In genomic region chr22:40636380-40637180, GRCh38 we compare ENCODE assay signal across 8 cellular contexts. TPM values are rescaled to one million over a fixed set of nuclear protein-coding genes. Genes with fewer than 3 reads are reported as not detected.
DNase-seq lines count a peak whose midpoint lies in the region; FAIRE-seq and TF ChIP-seq lines count a peak whose summit lies in the region.

TSS of gene MRTFA (minus strand) at chr22:40636719.

- peak within 1 kb of the TSS; percentile 90 for H3K23ac ChIP-seq in neuronal stem cell (ENCODE audit: low read depth, low read length, poor library complexity)

- no peak within 1 kb of the TSS for H4K91ac ChIP-seq in neuronal stem cell (ENCODE audit: low read depth, low read length, poor library complexity)

- H3K4me1 ChIP-seq in neuronal stem cell (ENCODE audit: control insufficient read depth in 2 of 2, insufficient read depth in 1 of 2, low read depth in 1 of 2, low read length in 2 of 2) = peaks cover 5 to 12% of the 10 kb centered on the region in 2 donors

- H3K4me3 ChIP-seq in NB4 (ENCODE audit: low read depth, low read length) (peak within 1 kb of the TSS; percentile 77), SK-N-MC (peak within 1 kb of the TSS; percentile 80), neuronal stem cell (ENCODE audit: low read length in 2 of 2) (peak within 1 kb of the TSS; percentile 62 to 99)

- FAIRE-seq in frontal cortex (lab: Jason Lieb, UNC) = peak; percentile 97

- peak within 1 kb of the TSS; percentile 61 for H2AK5ac ChIP-seq in neuronal stem cell (ENCODE audit: low read depth, low read length)

- H2BK12ac ChIP-seq in neuronal stem cell (ENCODE audit: low read length) = peak within 1 kb of the TSS; percentile 30

- H3K27me3 ChIP-seq in neuronal stem cell (ENCODE audit: control insufficient read depth in 3 of 3, insufficient read depth in 3 of 3, low read depth in 1 of 3, low read length in 3 of 3) = no peaks in the 10 kb centered on the region

- peak; percentile 55 for TF ChIP-seq POLR2A in NB4 (IDR thresholded peaks at IDR 0.05; ENCODE audit: extremely low read depth, insufficient read length)

- H3K36me3 Mint-ChIP-seq in HFFc6 (ENCODE audit: low read depth) = peaks cover 15% of the 10 kb centered on the region; the same call in 1 of the 2 replicates
- no peaks in the 10 kb centered on the region for H3K36me3 Mint-ChIP-seq in activated naive CD4-positive, alpha-beta T cell treated with anti-CD3 and anti-CD28 coated beads, Interleukin-2, amount 10 ng/mL, durations not matched to agents 7 days and 5 days

- H2BK15ac ChIP-seq in neuronal stem cell (ENCODE audit: low read length) = peak within 1 kb of the TSS; percentile 78

- TF ChIP-seq CTCF in HFFc6 (IDR thresholded peaks at IDR 0.05) = no peak
- no peak for TF ChIP-seq CTCF in NB4 (IDR thresholded peaks at IDR 0.05; ENCODE audit: low read depth, low read length)
- TF ChIP-seq CTCF in subcutaneous adipose tissue (IDR thresholded peaks at IDR 0.05; ENCODE audit: low read depth) = no peak

- WGBS in neuronal stem cell (ENCODE audit: extremely low coverage in 2 of 2, insufficient read length in 2 of 2, insufficient replicate concordance in 1 of 2), 2 donors = no CpG with 5 or more reads among the region's 82 CpGs

- H3K27ac Mint-ChIP-seq in HFFc6 = peak within 1 kb of the TSS; percentile 96
- H3K27ac Mint-ChIP-seq in activated naive CD4-positive, alpha-beta T cell treated with anti-CD3 and anti-CD28 coated beads, Interleukin-2, amount 10 ng/mL, durations not matched to agents 7 days and 5 days = peak within 1 kb of the TSS; percentile 97

- peak within 1 kb of the TSS; percentile 98 for H3K14ac ChIP-seq in neuronal stem cell (ENCODE audit: low read length)

- peaks cover 11% of the 10 kb centered on the region for H3K79me1 ChIP-seq in neuronal stem cell (ENCODE audit: low read depth, low read length)

- H3K18ac ChIP-seq in neuronal stem cell (ENCODE audit: low read length) = peak within 1 kb of the TSS; percentile 98

- no peak within 1 kb of the TSS for H4K8ac ChIP-seq in neuronal stem cell (ENCODE audit: low read depth, low read length)

- peak within 1 kb of the TSS; percentile 91 for H3K4me3 Mint-ChIP-seq in HFFc6
- H3K4me3 Mint-ChIP-seq in activated naive CD4-positive, alpha-beta T cell treated with anti-CD3 and anti-CD28 coated beads, Interleukin-2, amount 10 ng/mL, durations not matched to agents 7 days and 5 days = peak within 1 kb of the TSS; percentile 93

- H3K9ac ChIP-seq in SK-N-MC (ENCODE audit: insufficient read length) (peak within 1 kb of the TSS; percentile 88), neuronal stem cell (ENCODE audit: low read depth, low read length, poor library complexity) (peak within 1 kb of the TSS; percentile 98)

- no peaks in the 10 kb centered on the region for H3K27me3 Mint-ChIP-seq in HFFc6 (ENCODE audit: insufficient read depth)
- no peaks in the 10 kb centered on the region for H3K27me3 Mint-ChIP-seq in activated naive CD4-positive, alpha-beta T cell treated with anti-CD3 and anti-CD28 coated beads, Interleukin-2, amount 10 ng/mL, durations not matched to agents 7 days and 5 days

- peak; percentile 96 for DNase-seq in GM04503 (ENCODE audit: low read depth)
- DNase-seq in HFFc6 = peak; percentile 100
- DNase-seq in NB4 (ENCODE audit: low read depth) = peak; percentile 100
- DNase-seq in SK-N-MC (ENCODE audit: low read depth, low spot score) = peak; percentile 95
- peak; percentile 100 for DNase-seq in activated naive CD4-positive, alpha-beta T cell treated with anti-CD3 and anti-CD28 coated beads, Interleukin-2, amount 10 ng/mL, durations not matched to agents 7 days and 5 days
- peak; percentile 92 for DNase-seq in frontal cortex (ENCODE audit: low spot score in 2 of 2)
- DNase-seq in neuronal stem cell (ENCODE audit: low spot score) = peak; percentile 100

- H3K9me3 Mint-ChIP-seq in HFFc6 = no peaks in the 10 kb centered on the region
- no peaks in the 10 kb centered on the region for H3K9me3 Mint-ChIP-seq in activated naive CD4-positive, alpha-beta T cell treated with anti-CD3 and anti-CD28 coated beads, Interleukin-2, amount 10 ng/mL, durations not matched to agents 7 days and 5 days

- H2AFZ ChIP-seq in neuronal stem cell (ENCODE audit: low read length) = peak within 1 kb of the TSS; percentile 97

- CTCF ChIA-PET in activated naive CD4-positive, alpha-beta T cell treated with anti-CD3 and anti-CD28 coated beads, Interleukin-2, amount 10 ng/mL, durations not matched to agents 7 days and 5 days (lab: Charles Lee) = interaction anchor here (0.7 to 3.2 kb wide), 6 partner anchors 10 to 605 kb away, joined by 3 to 10 read pairs (median 6); no protein-coding TSS in a partner anchor

- H3K4me2 ChIP-seq in neuronal stem cell (ENCODE audit: insufficient read depth, low read length, poor library complexity, severe bottlenecking) = peak within 1 kb of the TSS; percentile 90

- H2BK5ac ChIP-seq in neuronal stem cell (ENCODE audit: low read length) = peak within 1 kb of the TSS; percentile 96

- peaks cover 54% of the 10 kb centered on the region for H3K4me1 Mint-ChIP-seq in HFFc6 (ENCODE audit: low read depth)
- peaks cover 47% of the 10 kb centered on the region for H3K4me1 Mint-ChIP-seq in activated naive CD4-positive, alpha-beta T cell treated with anti-CD3 and anti-CD28 coated beads, Interleukin-2, amount 10 ng/mL, durations not matched to agents 7 days and 5 days

- peak within 1 kb of the TSS; percentile 30 for H2BK120ac ChIP-seq in neuronal stem cell (ENCODE audit: low read depth, low read length)

- H3K9me3 ChIP-seq in SK-N-MC (ENCODE audit: low read depth, low read length) (no peaks in the 10 kb centered on the region), neuronal stem cell (replicated peaks in 1 of 2; ENCODE audit: control insufficient read depth in 2 of 2, insufficient read depth in 1 of 2, low read depth in 1 of 2, low read length in 2 of 2) (peaks cover 0 to 11% of the 10 kb centered on the region in 2 donors)

- H3K4ac ChIP-seq in neuronal stem cell (ENCODE audit: low read length) = no peak within 1 kb of the TSS

- H3K36me3 ChIP-seq in SK-N-MC (ENCODE audit: insufficient read depth, low read length) (no peaks in the 10 kb centered on the region), neuronal stem cell (replicated peaks in 1 of 2; ENCODE audit: control insufficient read depth in 2 of 2, insufficient read depth in 2 of 2, low read length in 2 of 2) (no peaks in the 10 kb centered on the region)

- H3K27ac ChIP-seq in SK-N-MC (peak within 1 kb of the TSS; percentile 43; the same call in 1 of the 2 replicates), neuronal stem cell (replicated peaks; ENCODE audit: low read length) (peak within 1 kb of the TSS; percentile 65)

RNA-seq across cellular contexts. Expression of gene MRTFA, which starts in this region (rescaled TPM):
- 10 to 100 TPM; 36.4 to 48.7 (median 42.2) TPM for total RNA-seq in HFFc6 (2021; fragmentation: NEBNext Ultra II Directional; extraction: Animal tissue kit (Norgen Biotek cat#: 25700))
- total RNA-seq in frontal cortex (24.9 TPM), subcutaneous adipose tissue (10 to 100 TPM; 16.5 to 57.8 (median 48.9) TPM)
- polyA plus RNA-seq in neuronal stem cell (2013, experiment 1 of 2) = 19.7 TPM
- polyA plus RNA-seq in neuronal stem cell (2013, experiment 2 of 2) = 18.6 TPM

Comparison
In these comparisons a context has a peak if more than half of its experiments do, and no peak if none do; other contexts are left out.
1. Peak in every context shown above with its lines: DNase-seq, H3K4me3 ChIP-seq and H3K27ac ChIP-seq.